ENCODE assay signal across 7 cellular contexts in genomic region chr6:13428528-13429405, GRCh38. TPM values are rescaled to one million over a fixed set of nuclear protein-coding genes. Genes with fewer than 3 reads are reported as not detected.
A peak's percentile ranks its signal among the peaks of the same experiment; 100 is the strongest.
DNase-seq lines count a peak whose midpoint lies in the region; ATAC-seq, FAIRE-seq and TF ChIP-seq lines count a peak whose summit lies in the region.

No MANE protein-coding gene starts in this region.

- peak overlapping the region; percentile 84 for H3K27ac ChIP-seq in Karpas-422 (ENCODE audit: low read length)
- H3K27ac ChIP-seq in mesodermal cell (ENCODE audit: low read depth, low read length, severe bottlenecking), result peak overlapping the region; percentile 50

- H3K9me3 ChIP-seq in Karpas-422 (ENCODE audit: low read length) (no peaks in the 10 kb centered on the region), mesodermal cell (ENCODE audit: control insufficient read depth, low read length) (no peaks in the 10 kb centered on the region)

- DNase-seq in Karpas-422 (peak; percentile 60), H54 (ENCODE audit: insufficient read length, low spot score) (no peak), NCI-H1092 treated with DMSO at 0.1 percent for 48 hours (lab: John Stamatoyannopoulos, UW) (no peak), RCC 7860 (ENCODE audit: low spot score) (no peak)

- H3K36me3 ChIP-seq in Karpas-422 (ENCODE audit: insufficient read depth, low read length), result no peaks in the 10 kb centered on the region
- no peaks in the 10 kb centered on the region for H3K36me3 ChIP-seq in mesodermal cell (ENCODE audit: control insufficient read depth, insufficient read depth, low read length)

- H4K20me1 ChIP-seq in Karpas-422 (ENCODE audit: insufficient read depth, low read depth, low read length), result peaks cover 34% of the 10 kb centered on the region; the same call in 1 of the 2 replicates

- H3K9me2 ChIP-seq in Karpas-422 (replicated peaks; ENCODE audit: insufficient read depth, low read length), result no peaks in the 10 kb centered on the region

- no peak overlapping the region for H2AFZ ChIP-seq in Karpas-422 (ENCODE audit: low read length)

- FAIRE-seq in H54 (lab: Jason Lieb, UNC) (no peak), RCC 7860 (lab: Jason Lieb, UNC) (no peak)

- H3K4me2 ChIP-seq in Karpas-422 (ENCODE audit: low read depth, low read length, poor library complexity, severe bottlenecking), result peak overlapping the region; percentile 66

- peaks cover 79% of the 10 kb centered on the region for H3K79me2 ChIP-seq in Karpas-422 (ENCODE audit: low read length)

- H3K4me1 ChIP-seq in Karpas-422 (ENCODE audit: low read length) (peaks cover 83% of the 10 kb centered on the region), mesodermal cell (ENCODE audit: control insufficient read depth, insufficient read depth, low read length, poor library complexity, severe bottlenecking) (peaks cover 37% of the 10 kb centered on the region)

- TF ChIP-seq POLR2A in H54 (IDR thresholded peaks at IDR 0.05; ENCODE audit: low read depth, low read length), result no peak

- no peaks in the 10 kb centered on the region for H3K27me3 ChIP-seq in Karpas-422 (ENCODE audit: low read length)

- H3K9ac ChIP-seq in Karpas-422 (ENCODE audit: low read length), result peak overlapping the region; percentile 54

- WGBS in mesodermal cell (ENCODE audit: insufficient coverage in 2 of 2), 2 experiments, result 67 to 72% methylated on average over 10 to 11 of the region's 14 CpGs

- H3K4me3 ChIP-seq in Karpas-422 (ENCODE audit: low read length) (peak overlapping the region; percentile 44; the same call in 1 of the 2 replicates), mesodermal cell (ENCODE audit: extremely low read depth, insufficient read depth, low read length, poor library complexity, severe bottlenecking) (no peak overlapping the region)

- ATAC-seq in GM18517 (IDR thresholded peaks at IDR 0.05; ENCODE audit: unreplicated experiment) (peak; percentile 23), GM21717 (IDR thresholded peaks at IDR 0.05; ENCODE audit: unreplicated experiment) (peak; percentile 18)

RNA-seq across cellular contexts. Expression of gene GFOD1, which starts 58.6 kb away (rescaled TPM):
- 27.1 and 29.5 TPM in 2 replicates for total RNA-seq in Karpas-422 (2014; rRNA removed; shearing (Covaris generic); ENCODE audit: low replicate concordance)
- polyA plus RNA-seq in mesodermal cell (2013, experiment 1 of 2), result 11.5 TPM
- polyA plus RNA-seq in mesodermal cell (2013, experiment 2 of 2), result 12.4 TPM
